In the genomic region with DNA sequence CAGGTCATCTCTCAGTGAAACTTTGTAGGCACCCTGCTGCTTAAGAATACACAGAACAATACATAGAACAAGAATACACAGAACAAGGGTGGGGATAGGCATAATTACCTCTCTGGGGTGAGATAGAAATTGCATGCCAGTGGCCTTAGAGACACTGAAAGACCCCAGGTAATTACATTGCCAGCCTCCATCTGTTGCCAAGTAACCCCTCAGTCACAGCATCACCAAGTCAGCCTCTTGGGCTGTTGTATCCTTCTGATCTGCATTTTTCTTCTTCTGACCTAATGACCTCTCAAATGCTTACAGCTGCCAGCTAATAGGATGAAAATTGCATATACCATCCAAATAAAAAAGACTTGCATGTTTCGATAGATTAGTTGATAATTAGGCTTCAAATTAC, we compare ENCODE assay signal across 20 cellular contexts.
DNase-seq lines count a peak whose midpoint lies in the region; ATAC-seq and TF ChIP-seq lines count a peak whose summit lies in the region.
"Had no signal": no experiment of that assay in that cellular context is flagged by ENCODE, and none has a peak within 500 bp of the region (broad histone marks: within the 10 kb centered on the region; RNA-seq: fewer than 3 reads in every experiment).

No MANE protein-coding gene starts in this region.

- peaks cover 0 to 6% of the 10 kb centered on the region in 2 experiments for H3K4me1 ChIP-seq in trophoblast cell (ENCODE audit: control insufficient read depth in 1 of 2, insufficient read depth in 2 of 2, low read length in 2 of 2)
- H3K4me1 ChIP-seq: BE2C, SJCRH30 had no signal

- no peaks in the 10 kb centered on the region for H3K79me2 ChIP-seq in trophoblast cell (ENCODE audit: control insufficient read depth, insufficient read depth, low read length, poor library complexity)

- no peak overlapping the region for H4K12ac ChIP-seq in trophoblast cell (ENCODE audit: low read depth, low read length)

- H2BK12ac ChIP-seq in trophoblast cell (ENCODE audit: low read length), result peak overlapping the region; percentile 50

- no peak for TF ChIP-seq CTCF in choroid plexus epithelial cell (conservative IDR thresholded peaks at IDR 0.05; ENCODE audit: low read depth, low read length)

- no peak overlapping the region for H2BK120ac ChIP-seq in trophoblast cell (ENCODE audit: insufficient read depth, low read length, poor library complexity)

- H3K27me3 ChIP-seq in trophoblast cell (ENCODE audit: insufficient read depth, low read length), result no peaks in the 10 kb centered on the region
- H3K27me3 ChIP-seq: BE2C, SJCRH30 had no signal

- H4K8ac ChIP-seq in trophoblast cell (ENCODE audit: low read depth, low read length), result no peak overlapping the region

- no peak overlapping the region for H3K4me2 ChIP-seq in trophoblast cell (ENCODE audit: low read length)

- no peaks in the 10 kb centered on the region for H3K79me1 ChIP-seq in trophoblast cell (ENCODE audit: low read length)

- no peak overlapping the region for H3K9ac ChIP-seq in trophoblast cell (ENCODE audit: low read length)

- no peak overlapping the region for H2AFZ ChIP-seq in trophoblast cell (ENCODE audit: insufficient read depth, low read length, poor library complexity)

- H3K4me3 ChIP-seq in choroid plexus epithelial cell (ENCODE audit: low read depth, low read length) (no peak overlapping the region), trophoblast cell (ENCODE audit: low read depth, low read length) (no peak overlapping the region)
- H3K4me3 ChIP-seq: K562, SJCRH30 had no signal

- peak overlapping the region; percentile 42 for H3K27ac ChIP-seq in trophoblast cell (ENCODE audit: low read depth, low read length)
- H3K27ac ChIP-seq: 22Rv1, SJCRH30 had no signal

- no peak overlapping the region for H3K18ac ChIP-seq in trophoblast cell (ENCODE audit: low read length)

- H3K14ac ChIP-seq in trophoblast cell (ENCODE audit: low read length), result no peak overlapping the region

- H3K23ac ChIP-seq in trophoblast cell (ENCODE audit: low read length), result no peak overlapping the region

- no peak overlapping the region for H2AK5ac ChIP-seq in trophoblast cell (ENCODE audit: low read length)

- no peaks in the 10 kb centered on the region for H3K9me3 ChIP-seq in trophoblast cell (ENCODE audit: insufficient read depth, low read depth, low read length)
- H3K9me3 ChIP-seq: BE2C, SJCRH30 had no signal

- no peaks in the 10 kb centered on the region for H3K36me3 ChIP-seq in trophoblast cell (ENCODE audit: control insufficient read depth in 1 of 2, insufficient read depth in 2 of 2, low read length in 2 of 2)
- H3K36me3 ChIP-seq: BE2C, SJCRH30 had no signal

- H3K4ac ChIP-seq in trophoblast cell (ENCODE audit: low read depth, low read length), result no peak overlapping the region

- H4K91ac ChIP-seq in trophoblast cell (ENCODE audit: low read depth, low read length), result no peak overlapping the region

- ATAC-seq in HG03521 (IDR thresholded peaks at IDR 0.05; ENCODE audit: unreplicated experiment), result no peak
- ATAC-seq: K562 had no signal

- DNase-seq in NCI-H1417 (lab: John Stamatoyannopoulos, UW) (peak in 2 of 3 experiments; percentile 21 to 66), NCI-H1417 treated with DMSO at 0.1 percent for 48 hours (lab: John Stamatoyannopoulos, UW) (no peak), NCI-H2227 treated with DMSO at 0.1 percent for 48 hours (lab: John Stamatoyannopoulos, UW) (peak; percentile 59), choroid plexus epithelial cell (ENCODE audit: low read depth) (peak; percentile 13), trophoblast cell (no peak), GM19240 (ENCODE audit: insufficient read length, low spot score) (no peak), hepatic stellate cell (ENCODE audit: low spot score) (no peak)
- DNase-seq: BE2C; Calu3; CD4-positive, alpha-beta T cell; MV-4-11; NCI-H1436; NCI-H2081; NCI-H226; NCI-H524 treated with DMSO at 0.1 percent for 48 hours; SJCRH30; SW 1271 had no signal

- WGBS in trophoblast cell (ENCODE audit: extremely low coverage, insufficient coverage, insufficient read length), result no CpG with 5 or more reads among the region's 1 CpG

- H2BK5ac ChIP-seq in trophoblast cell (ENCODE audit: low read depth, low read length, poor library complexity), result no peak overlapping the region

Comparison
In these comparisons a context has a peak if more than half of its experiments do, and no peak if none do; other contexts are left out.
1. DNase-seq: peak in NCI-H1417 (2 of 3), NCI-H2227 treated with DMSO at 0.1 percent for 48 hours (single experiment) and choroid plexus epithelial cell (single experiment); none in NCI-H1417 treated with DMSO at 0.1 percent for 48 hours (single experiment), trophoblast cell (0 of 2), GM19240 (single experiment) and hepatic stellate cell (single experiment).